Comparison of ENCODE assay signal across 9 cellular contexts in genomic region chr12:68119724-68120211, GRCh38. TPM values are rescaled to one million over a fixed set of nuclear protein-coding genes. Genes with fewer than 3 reads are reported as not detected.
DNase-seq lines count a peak whose midpoint lies in the region; ATAC-seq and TF ChIP-seq lines count a peak whose summit lies in the region.
"Had no signal": no experiment of that assay in that cellular context is flagged by ENCODE, and none has a peak within 500 bp of the region (broad histone marks: within the 10 kb centered on the region; RNA-seq: fewer than 3 reads in every experiment).

No MANE protein-coding gene starts in this region.

- no peak for TF ChIP-seq POLR2A in transverse colon (IDR thresholded peaks at IDR 0.05)

- ATAC-seq in GM21381 (IDR thresholded peaks at IDR 0.05; ENCODE audit: unreplicated experiment) (peak; percentile 90), HG03558 (IDR thresholded peaks at IDR 0.05; ENCODE audit: extremely low read depth, unreplicated experiment) (peak; percentile 51)
- ATAC-seq: naive thymus-derived CD8-positive, alpha-beta T cell had no signal

- H3K27ac ChIP-seq in transverse colon, result no peak overlapping the region

- no peak for TF ChIP-seq EP300 in transverse colon (IDR thresholded peaks at IDR 0.05; ENCODE audit: low read depth)

- H3K27me3 ChIP-seq in transverse colon, result no peaks in the 10 kb centered on the region

- no peaks in the 10 kb centered on the region for H3K36me3 ChIP-seq in transverse colon

- intact Hi-C loops in transverse colon (cut with DNase I; ENCODE audit: low total_unique reads), result no loop called here

- in situ Hi-C loops in transverse colon (cut with MboI; ENCODE audit: low pct_ligation_motif_present in 1 of 4, low pct_unique_long_range_greater_than_20kb in 1 of 4, low sequenced_read_pairs in 3 of 4), result no loop called here

- H3K9me3 ChIP-seq in transverse colon, result no peaks in the 10 kb centered on the region

- peak; percentile 9 for DNase-seq in Daoy (ENCODE audit: low read depth)
- DNase-seq in activated T-cell treated with anti-CD3 and anti-CD28 coated beads, Interleukin-2, amount 50 U/mL, for 1 hour, result peak; percentile 25
- peak; percentile 57 to 62 for DNase-seq in stimulated activated CD4-positive, alpha-beta T cell treated with anti-CD3 and anti-CD28 coated beads, Interleukin-4, amount 100 ng/mL, for 48 hours (ENCODE audit: low read depth in 2 of 2)
- DNase-seq in ureter (ENCODE audit: low spot score), result no peak
- no peak for DNase-seq in NCI-H2227 treated with DMSO at 0.1 percent for 48 hours (lab: John Stamatoyannopoulos, UW)
- no peak for DNase-seq in transverse colon

- WGBS in transverse colon (ENCODE audit: low coverage in 1 of 2), 2 donors, result 39% methylated on average over 4 of the region's 4 CpGs; no CpG with 5 or more reads in 1 of the 2 donors

- TF ChIP-seq CTCF in transverse colon (IDR thresholded peaks at IDR 0.05), result no peak

- H3K4me1 ChIP-seq in transverse colon, result no peaks in the 10 kb centered on the region

- H3K4me3 ChIP-seq in transverse colon, result no peak overlapping the region

RNA-seq across cellular contexts. Expression of gene IFNG, which starts 39.8 kb away (rescaled TPM):
- total RNA-seq in Daoy (2014; rRNA removed; shearing (Covaris generic)), result not detected in 2 replicates
- total RNA-seq in ureter, result 0.31 TPM
- not detected for total RNA-seq in transverse colon
- total RNA-seq: naive thymus-derived CD8-positive, alpha-beta T cell had no signal

Comparison
In these comparisons a context has a peak if more than half of its experiments do, and no peak if none do; other contexts are left out.
1. DNase-seq: peak in Daoy (single experiment), activated T-cell treated with anti-CD3 and anti-CD28 coated beads, Interleukin-2, amount 50 U/mL, for 1 hour (single experiment) and stimulated activated CD4-positive, alpha-beta T cell treated with anti-CD3 and anti-CD28 coated beads, Interleukin-4, amount 100 ng/mL, for 48 hours (2 of 2); none in ureter (single experiment), NCI-H2227 treated with DMSO at 0.1 percent for 48 hours (single experiment) and transverse colon (single experiment).